In the genomic region with DNA sequence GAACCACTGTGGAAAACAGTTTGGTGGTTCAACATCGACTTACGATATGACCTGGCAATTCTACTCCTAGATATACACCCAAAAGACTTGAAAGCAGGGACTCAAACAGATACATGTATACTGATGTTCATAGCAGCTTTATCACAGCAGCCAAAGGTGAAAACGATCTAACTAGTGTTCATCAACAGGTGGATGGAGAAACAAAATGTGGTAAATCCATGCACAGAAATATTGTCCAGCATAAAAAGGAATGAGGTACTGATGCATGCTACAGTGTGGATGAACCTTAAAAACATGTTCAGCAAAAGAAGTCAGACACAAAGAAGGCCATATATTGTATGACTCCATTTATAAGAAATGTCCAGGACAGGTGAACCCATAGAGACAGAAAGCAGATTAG, we compare ENCODE assay signal across 28 cellular contexts. TPM values are rescaled to one million over a fixed set of nuclear protein-coding genes. Genes with fewer than 3 reads are reported as not detected.
"Had no signal": no experiment of that assay in that cellular context is flagged by ENCODE, and none has a peak within 500 bp of the region (broad histone marks: within the 10 kb centered on the region; RNA-seq: fewer than 3 reads in every experiment).

No MANE protein-coding gene starts in this region.

- H3K9me3 Mint-ChIP-seq: stimulated activated effector memory CD8-positive, alpha-beta T cell treated with anti-CD3 and anti-CD28 coated beads, Interleukin-12 subunit alpha, Interleukin-12 subunit beta, amount 100 ng/mL, for 72 hours; stimulated activated memory B cell treated with anti-CD40 and anti-IgM and Interleukin-4, amounts not matched to agents 10 μg/mL and 1 μg/mL and 100 μg/mL, for 72 hours; stimulated activated naive CD8-positive, alpha-beta T cell treated with anti-CD3 and anti-CD28 coated beads, Interleukin-15, amount 100 ng/mL, for 72 hours; stimulated activated naive CD8-positive, alpha-beta T cell treated with anti-CD3 and anti-CD28 coated beads, Interleukin-15, Interleukin-2, amounts not matched to agents 100 ng/mL and 50 ng/mL, for 24 hours; type B pancreatic cell had no signal

- H3K27me3 ChIP-seq: stomach, suprapubic skin, testis, thyroid gland, tibial artery, tibial nerve, transverse colon, upper lobe of left lung, upper lobe of right lung, uterus, vagina had no signal

- DNase-seq: stimulated activated CD4-positive, alpha-beta T cell treated with anti-CD3 and anti-CD28 coated beads, Interleukin-2, amount 100 ng/mL, for 48 hours; stimulated activated CD4-positive, alpha-beta T cell treated with anti-CD3 and anti-CD28 coated beads, Interleukin-4, amount 100 ng/mL, for 1 hour; stimulated activated CD4-positive, alpha-beta T cell treated with anti-CD3 and anti-CD28 coated beads, Interleukin-4, amount 100 ng/mL, for 24 hours; stimulated activated CD4-positive, alpha-beta T cell treated with anti-CD3 and anti-CD28 coated beads, Interleukin-4, amount 100 ng/mL, for 4 hours; stimulated activated CD8-positive, alpha-beta memory T cell treated with anti-CD3 and anti-CD28 coated beads, Interleukin-4, amount 100 ng/mL, for 48 hours; stimulated activated naive B cell treated with anti-CD40 and anti-IgM and Interleukin-4, amounts not matched to agents 10 μg/mL and 1 μg/mL and 100 μg/mL, for 72 hours; stimulated activated naive CD4-positive, alpha-beta T cell; stimulated activated naive CD4-positive, alpha-beta T cell treated with Interleukin-2 at 50 U/mL for 16 hours; stimulated activated naive CD8-positive, alpha-beta T cell treated with anti-CD3 and anti-CD28 coated beads, Interleukin-15, amount 100 ng/mL, for 72 hours; stimulated activated naive CD8-positive, alpha-beta T cell treated with anti-CD3 and anti-CD28 coated beads, Interleukin-15, Interleukin-2, amounts not matched to agents 100 U/mL and 50 U/mL, for 24 hours; stomach; substantia nigra; testis; thyroid gland; tibial artery; transverse colon; trophoblast cell; upper lobe of left lung; upper lobe of right lung; uterus had no signal

- H3K4me1 ChIP-seq: stomach, suprapubic skin, testis, thyroid gland, tibial artery, tibial nerve, transverse colon, upper lobe of right lung, uterus, vagina had no signal

- ATAC-seq: stimulated activated memory B cell treated with anti-CD40 and anti-IgM and Interleukin-4, amounts not matched to agents 10 μg/mL and 1 μg/mL and 100 μg/mL, for 72 hours; stimulated activated naive B cell treated with anti-CD40 and anti-IgM and Interleukin-4, amounts not matched to agents 10 μg/mL and 1 μg/mL and 100 μg/mL, for 72 hours; stimulated activated naive CD8-positive, alpha-beta T cell treated with anti-CD3 and anti-CD28 coated beads, Interleukin-15, amount 100 ng/mL, for 72 hours; stimulated activated naive CD8-positive, alpha-beta T cell treated with anti-CD3 and anti-CD28 coated beads, Interleukin-15, Interleukin-2, amounts not matched to agents 100 U/mL and 50 U/mL, for 24 hours had no signal

- H3K27ac Mint-ChIP-seq: stimulated activated effector memory CD8-positive, alpha-beta T cell treated with anti-CD3 and anti-CD28 coated beads, Interleukin-12 subunit alpha, Interleukin-12 subunit beta, amount 100 ng/mL, for 72 hours; stimulated activated memory B cell treated with anti-CD40 and anti-IgM and Interleukin-4, amounts not matched to agents 10 μg/mL and 1 μg/mL and 100 μg/mL, for 72 hours; stimulated activated naive B cell treated with anti-CD40 and anti-IgM and Interleukin-4, amounts not matched to agents 10 μg/mL and 1 μg/mL and 100 μg/mL, for 72 hours; stimulated activated naive CD8-positive, alpha-beta T cell treated with anti-CD3 and anti-CD28 coated beads, Interleukin-15, amount 100 ng/mL, for 72 hours; stimulated activated naive CD8-positive, alpha-beta T cell treated with anti-CD3 and anti-CD28 coated beads, Interleukin-15, Interleukin-2, amounts not matched to agents 100 ng/mL and 50 ng/mL, for 24 hours; type B pancreatic cell had no signal

- H3K9me3 ChIP-seq: stomach, suprapubic skin, testis, thoracic aorta, thyroid gland, tibial artery, tibial nerve, transverse colon, upper lobe of left lung, upper lobe of right lung, uterus, vagina had no signal

- H3K4me3 Mint-ChIP-seq: stimulated activated effector memory CD8-positive, alpha-beta T cell treated with anti-CD3 and anti-CD28 coated beads, Interleukin-12 subunit alpha, Interleukin-12 subunit beta, amount 100 ng/mL, for 72 hours; stimulated activated memory B cell treated with anti-CD40 and anti-IgM and Interleukin-4, amounts not matched to agents 10 μg/mL and 1 μg/mL and 100 μg/mL, for 72 hours; stimulated activated naive B cell treated with anti-CD40 and anti-IgM and Interleukin-4, amounts not matched to agents 10 μg/mL and 1 μg/mL and 100 μg/mL, for 72 hours; stimulated activated naive CD8-positive, alpha-beta T cell treated with anti-CD3 and anti-CD28 coated beads, Interleukin-15, amount 100 ng/mL, for 72 hours; stimulated activated naive CD8-positive, alpha-beta T cell treated with anti-CD3 and anti-CD28 coated beads, Interleukin-15, Interleukin-2, amounts not matched to agents 100 ng/mL and 50 ng/mL, for 24 hours; type B pancreatic cell had no signal

- H3K27me3 Mint-ChIP-seq: type B pancreatic cell had no signal

- H3K4me1 Mint-ChIP-seq: stimulated activated effector memory CD8-positive, alpha-beta T cell treated with anti-CD3 and anti-CD28 coated beads, Interleukin-12 subunit alpha, Interleukin-12 subunit beta, amount 100 ng/mL, for 72 hours; stimulated activated memory B cell treated with anti-CD40 and anti-IgM and Interleukin-4, amounts not matched to agents 10 μg/mL and 1 μg/mL and 100 μg/mL, for 72 hours; stimulated activated naive B cell treated with anti-CD40 and anti-IgM and Interleukin-4, amounts not matched to agents 10 μg/mL and 1 μg/mL and 100 μg/mL, for 72 hours; stimulated activated naive CD8-positive, alpha-beta T cell treated with anti-CD3 and anti-CD28 coated beads, Interleukin-15, amount 100 ng/mL, for 72 hours had no signal

- H3K36me3 ChIP-seq: stomach, suprapubic skin, thoracic aorta, thyroid gland, tibial artery, tibial nerve, transverse colon, upper lobe of left lung, upper lobe of right lung, uterus, vagina had no signal

- H3K36me3 Mint-ChIP-seq: stimulated activated effector memory CD8-positive, alpha-beta T cell treated with anti-CD3 and anti-CD28 coated beads, Interleukin-12 subunit alpha, Interleukin-12 subunit beta, amount 100 ng/mL, for 72 hours; stimulated activated memory B cell treated with anti-CD40 and anti-IgM and Interleukin-4, amounts not matched to agents 10 μg/mL and 1 μg/mL and 100 μg/mL, for 72 hours; stimulated activated naive B cell treated with anti-CD40 and anti-IgM and Interleukin-4, amounts not matched to agents 10 μg/mL and 1 μg/mL and 100 μg/mL, for 72 hours; type B pancreatic cell had no signal

- H3K4me3 ChIP-seq: stomach, suprapubic skin, testis, thoracic aorta, thyroid gland, tibial artery, tibial nerve, transverse colon, upper lobe of left lung, upper lobe of right lung, uterus, vagina had no signal

- H3K27ac ChIP-seq: stomach, suprapubic skin, testis, thoracic aorta, thyroid gland, tibial artery, tibial nerve, transverse colon, upper lobe of left lung, upper lobe of right lung, uterus, vagina had no signal

RNA-seq across cellular contexts. Expression of a gene that starts 36.3 kb away (rescaled TPM):
- total RNA-seq: vagina had no signal
